26 cellular contexts compared by ENCODE assay signal in the genomic region with DNA sequence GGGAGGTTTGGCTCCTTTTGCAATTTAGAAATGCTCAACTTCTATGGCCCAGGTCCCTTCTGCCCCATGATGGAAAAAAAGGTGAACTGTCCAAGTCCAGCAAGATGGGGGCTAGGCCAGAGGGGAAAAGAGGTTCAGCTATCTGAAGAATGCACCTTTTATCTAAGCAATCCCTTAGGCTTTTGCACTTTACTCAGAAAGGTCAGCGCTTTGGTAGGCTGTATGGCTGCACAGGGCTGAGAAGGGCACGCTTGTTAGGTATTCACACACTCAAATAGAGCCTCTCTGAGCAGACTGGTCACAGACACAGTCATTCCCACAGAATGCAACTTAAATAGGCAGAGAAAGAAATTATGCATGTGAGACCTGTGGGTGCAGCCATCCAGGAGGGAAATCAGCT. TPM values are rescaled to one million over a fixed set of nuclear protein-coding genes. Genes with fewer than 3 reads are reported as not detected.
"Had no signal": no experiment of that assay in that cellular context is flagged by ENCODE, and none has a peak within 500 bp of the region (broad histone marks: within the 10 kb centered on the region; RNA-seq: fewer than 3 reads in every experiment).

No MANE protein-coding gene starts in this region.

- H3K36me3 ChIP-seq: esophagus muscularis mucosa, gastrocnemius medialis, heart right ventricle, left lung, lower lobe of right lung, pancreas, tibial artery had no signal

- H3K9me3 ChIP-seq: esophagus muscularis mucosa, gastrocnemius medialis, heart right ventricle, left lung, lower lobe of right lung, pancreas, tibial artery had no signal

- DNase-seq: central memory CD4-positive, alpha-beta T cell; effector memory CD4-positive, alpha-beta T cell; gastrocnemius medialis; heart right ventricle; hypothalamus; left lung; lower lobe of right lung; midbrain; naive B cell; pancreas; right cardiac atrium; stimulated activated CD4-positive, alpha-beta T cell treated with anti-CD3 and anti-CD28 coated beads, Interleukin-15, amount 100 ng/mL, for 24 hours; stimulated activated CD4-positive, alpha-beta T cell treated with anti-CD3 and anti-CD28 coated beads, Interleukin-1b, Interleukin-23, amount 100 ng/mL, for 48 hours; stimulated activated CD4-positive, alpha-beta T cell treated with anti-CD3 and anti-CD28 coated beads, Interleukin-4, amount 100 ng/mL, for 24 hours had no signal

- H3K4me3 Mint-ChIP-seq: memory B cell; naive B cell; nephron; stimulated activated memory B cell treated with anti-CD40 and anti-IgM and Interleukin-4, amounts not matched to agents 10 μg/mL and 1 μg/mL and 100 μg/mL, for 72 hours; stimulated activated naive CD8-positive, alpha-beta T cell treated with anti-CD3 and anti-CD28 coated beads, Interleukin-15, Interleukin-2, amounts not matched to agents 100 ng/mL and 50 ng/mL, for 24 hours had no signal

- H3K27ac Mint-ChIP-seq: memory B cell; progenitor cell of endocrine pancreas; stimulated activated memory B cell treated with anti-CD40 and anti-IgM and Interleukin-4, amounts not matched to agents 10 μg/mL and 1 μg/mL and 100 μg/mL, for 72 hours; stimulated activated naive CD8-positive, alpha-beta T cell treated with anti-CD3 and anti-CD28 coated beads, Interleukin-15, Interleukin-2, amounts not matched to agents 100 ng/mL and 50 ng/mL, for 24 hours had no signal

- H3K4me1 ChIP-seq: gastrocnemius medialis had no signal

- H3K4me1 Mint-ChIP-seq: memory B cell; naive B cell; stimulated activated memory B cell treated with anti-CD40 and anti-IgM and Interleukin-4, amounts not matched to agents 10 μg/mL and 1 μg/mL and 100 μg/mL, for 72 hours had no signal

- H3K9me3 Mint-ChIP-seq: memory B cell; naive B cell; nephron; stimulated activated memory B cell treated with anti-CD40 and anti-IgM and Interleukin-4, amounts not matched to agents 10 μg/mL and 1 μg/mL and 100 μg/mL, for 72 hours; stimulated activated naive CD8-positive, alpha-beta T cell treated with anti-CD3 and anti-CD28 coated beads, Interleukin-15, Interleukin-2, amounts not matched to agents 100 ng/mL and 50 ng/mL, for 24 hours had no signal

- H3K27me3 ChIP-seq: gastrocnemius medialis, pancreas had no signal

- H3K4me3 ChIP-seq: coronary artery, esophagus muscularis mucosa, gastrocnemius medialis, heart right ventricle, left lung, lower lobe of right lung, pancreas, tibial artery had no signal

- H3K27ac ChIP-seq: coronary artery, epithelial cell of prostate, esophagus muscularis mucosa, gastrocnemius medialis, heart right ventricle, left lung, lower lobe of right lung, pancreas, tibial artery had no signal

- ATAC-seq: gastrocnemius medialis; heart right ventricle; left lung; lower lobe of right lung; pancreas; right cardiac atrium; stimulated activated memory B cell treated with anti-CD40 and anti-IgM and Interleukin-4, amounts not matched to agents 10 μg/mL and 1 μg/mL and 100 μg/mL, for 72 hours had no signal

- FAIRE-seq: islet of Langerhans, pancreas had no signal

- H3K36me3 Mint-ChIP-seq: memory B cell; naive B cell; stimulated activated memory B cell treated with anti-CD40 and anti-IgM and Interleukin-4, amounts not matched to agents 10 μg/mL and 1 μg/mL and 100 μg/mL, for 72 hours had no signal

RNA-seq across cellular contexts. Expression of gene KANK4, which starts 31.0 kb away (rescaled TPM):
- total RNA-seq: dermis microvascular lymphatic vessel endothelial cell, fibroblast of villous mesenchyme had no signal
